In genomic region chr9:131049829-131050715, GRCh38 we compare ENCODE assay signal across 26 cellular contexts. TPM values are rescaled to one million over a fixed set of nuclear protein-coding genes. Genes with fewer than 3 reads are reported as not detected.
"Had no signal": no experiment of that assay in that cellular context is flagged by ENCODE, and none has a peak within 500 bp of the region (broad histone marks: within the 10 kb centered on the region; RNA-seq: fewer than 3 reads in every experiment).

No MANE protein-coding gene starts in this region.

- ATAC-seq: activated CD4-positive, alpha-beta T cell treated with anti-CD3 and anti-CD28 coated beads for 36 hours; foreskin keratinocyte; left lung; naive thymus-derived CD4-positive, alpha-beta T cell; stimulated activated naive CD8-positive, alpha-beta T cell treated with anti-CD3 and anti-CD28 coated beads, Interleukin-15, Interleukin-2, amounts not matched to agents 100 U/mL and 50 U/mL, for 24 hours had no signal

- H3K4me3 ChIP-seq: adrenal gland, ascending aorta, hepatocyte, left lung, lung, neural progenitor cell, prostate gland, upper lobe of left lung had no signal

- H3K4me1 ChIP-seq: adrenal gland, ascending aorta, foreskin keratinocyte, neural progenitor cell, prostate gland had no signal

- H3K27me3 ChIP-seq: adrenal gland, ascending aorta, hepatocyte, neural progenitor cell, upper lobe of left lung had no signal

- H3K9ac ChIP-seq: neural progenitor cell had no signal

- H3K27ac ChIP-seq: adrenal gland, ascending aorta, brain microvascular endothelial cell, foreskin keratinocyte, hepatocyte, left lung, neural progenitor cell, prostate gland, upper lobe of left lung had no signal

- H3K79me2 ChIP-seq: hepatocyte had no signal

- H3K36me3 ChIP-seq: adrenal gland, ascending aorta, brain microvascular endothelial cell, left lung, neural progenitor cell, prostate gland, upper lobe of left lung had no signal

- DNase-seq: activated B cell treated with CpG ODN at 0.5 μM for 24 hours; activated CD4-positive, alpha-beta T cell treated with anti-CD3 and anti-CD28 coated beads for 36 hours; activated CD4-positive, alpha-beta T cell treated with anti-CD3 and anti-CD28 coated beads, Interleukin-2, amount 50 U/mL, for 4 hours; activated CD8-positive, alpha-beta memory T cell treated with anti-CD3 and anti-CD28 coated beads for 24 hours; activated CD8-positive, alpha-beta memory T cell treated with anti-CD3 and anti-CD28 coated beads, Interleukin-2, amount 50 U/mL, for 4 hours; activated naive CD4-positive, alpha-beta T cell; activated T-cell treated with anti-CD3 and anti-CD28 coated beads, Interleukin-2, amount 50 U/mL, for 24 hours; adrenal gland; brain microvascular endothelial cell; caudate nucleus; effector memory CD4-positive, alpha-beta T cell; foreskin keratinocyte; immature natural killer cell; kidney glomerular epithelial cell; left lung; naive thymus-derived CD4-positive, alpha-beta T cell; stimulated activated CD4-positive, alpha-beta T cell treated with anti-CD3 and anti-CD28 coated beads, Interleukin-12 subunit alpha, Interleukin-12 subunit beta, amount 100 ng/mL, for 4 hours; stimulated activated CD4-positive, alpha-beta T cell treated with anti-CD3 and anti-CD28 coated beads, Interleukin-4, amount 100 ng/mL, for 4 hours; stimulated activated naive CD8-positive, alpha-beta T cell treated with anti-CD3 and anti-CD28 coated beads, Interleukin-15, Interleukin-2, amounts not matched to agents 100 U/mL and 50 U/mL, for 24 hours; upper lobe of left lung had no signal

- H3K9me3 ChIP-seq: adrenal gland, ascending aorta, left lung, prostate gland, upper lobe of left lung had no signal

- H2AFZ ChIP-seq: hepatocyte, neural progenitor cell had no signal

- H3K4me2 ChIP-seq: hepatocyte, neural progenitor cell had no signal

RNA-seq across cellular contexts. Expression of gene LAMC3, which starts 41.1 kb away (rescaled TPM):
- total RNA-seq: activated B cell treated with CpG ODN at 0.5 μM for 24 hours; activated T-helper 2 cell treated with anti-CD3 and anti-CD28 coated beads, Interferon-gamma antibody, Interleukin-2, Interleukin-4, amounts not matched to agents 10 μg/mL and 5 μg/mL and 100 μg/mL, durations not matched to agents 14 hours and 24 hours and 36 hours; foreskin keratinocyte had no signal
- polyA plus RNA-seq: foreskin keratinocyte, immature natural killer cell had no signal

RNA-seq across cellular contexts. Expression of gene AIF1L, which starts 46.3 kb away (rescaled TPM):
- total RNA-seq: activated B cell treated with CpG ODN at 0.5 μM for 24 hours had no signal
- polyA plus RNA-seq: immature natural killer cell had no signal
